ENCODE assay signal across 25 cellular contexts in genomic region chr1:243315455-243315854, GRCh38. TPM values are rescaled to one million over a fixed set of nuclear protein-coding genes. Genes with fewer than 3 reads are reported as not detected.
DNase-seq lines count a peak whose midpoint lies in the region; ATAC-seq and TF ChIP-seq lines count a peak whose summit lies in the region.
"Had no signal": no experiment of that assay in that cellular context is flagged by ENCODE, and none has a peak within 500 bp of the region (broad histone marks: within the 10 kb centered on the region; RNA-seq: fewer than 3 reads in every experiment).

No MANE protein-coding gene starts in this region.

- TF ChIP-seq CTCF in GM12865 (IDR thresholded peaks at IDR 0.05; ENCODE audit: insufficient read depth, low read depth, low read length, missing control alignments): no peak
- TF ChIP-seq CTCF in activated CD8-positive, alpha-beta T cell treated with anti-CD3 and anti-CD28 coated beads for 36 hours (IDR thresholded peaks at IDR 0.05): no peak

- H3K9ac ChIP-seq in SK-N-MC (ENCODE audit: insufficient read length): peak overlapping the region; percentile 56
- H3K9ac ChIP-seq: BLaER1 treated with 17β-estradiol and CSF1 and Interleukin-3, amounts not matched to agents 10 nM and 100 nM had no signal

- no peak overlapping the region for H3K4me3 Mint-ChIP-seq in activated CD8-positive, alpha-beta T cell treated with anti-CD3 and anti-CD28 coated beads for 36 hours
- H3K4me3 Mint-ChIP-seq: activated naive CD4-positive, alpha-beta T cell treated with anti-CD3 and anti-CD28 coated beads for 36 hours; naive thymus-derived CD8-positive, alpha-beta T cell; T-cell had no signal

- H3K36me3 ChIP-seq in SK-N-MC (ENCODE audit: insufficient read depth, low read length) (peaks cover 9% of the 10 kb centered on the region), neuron (ENCODE audit: insufficient read depth, low read length) (peaks cover 9% of the 10 kb centered on the region)

- H3K4me1 ChIP-seq in neuron (ENCODE audit: insufficient read depth, low read length): peaks cover 21% of the 10 kb centered on the region

- no peaks in the 10 kb centered on the region for H3K9me3 Mint-ChIP-seq in activated CD8-positive, alpha-beta T cell treated with anti-CD3 and anti-CD28 coated beads for 36 hours
- H3K9me3 Mint-ChIP-seq: activated naive CD4-positive, alpha-beta T cell treated with anti-CD3 and anti-CD28 coated beads for 36 hours; naive thymus-derived CD8-positive, alpha-beta T cell; T-cell had no signal

- H3K4me3 ChIP-seq in GM12865 (ENCODE audit: low read depth, low read length): no peak overlapping the region
- no peak overlapping the region for H3K4me3 ChIP-seq in SK-N-MC
- no peak overlapping the region for H3K4me3 ChIP-seq in neuron (ENCODE audit: low read length)
- H3K4me3 ChIP-seq: BLaER1 treated with 17β-estradiol and CSF1 and Interleukin-3, amounts not matched to agents 10 nM and 100 nM; upper lobe of right lung had no signal

- no peaks in the 10 kb centered on the region for H3K27me3 ChIP-seq in neuron (ENCODE audit: insufficient read depth, low read length)
- H3K27me3 ChIP-seq: BLaER1 treated with 17β-estradiol and CSF1 and Interleukin-3, amounts not matched to agents 10 nM and 100 nM; upper lobe of right lung had no signal

- H3K36me3 Mint-ChIP-seq in activated CD8-positive, alpha-beta T cell treated with anti-CD3 and anti-CD28 coated beads for 36 hours (ENCODE audit: low read depth): peaks cover 17% of the 10 kb centered on the region

- H3K27ac ChIP-seq in SK-N-MC: peak overlapping the region; percentile 68
- H3K27ac ChIP-seq: BLaER1 treated with 17β-estradiol and CSF1 and Interleukin-3, amounts not matched to agents 10 nM and 100 nM had no signal

- POLR2A ChIA-PET in activated CD8-positive, alpha-beta T cell treated with anti-CD3 and anti-CD28 coated beads for 36 hours (lab: Charles Lee): no interaction called here

- no peak for ATAC-seq in activated CD8-positive, alpha-beta T cell treated with anti-CD3 and anti-CD28 coated beads for 36 hours
- ATAC-seq: esophagus mucosa; naive thymus-derived CD8-positive, alpha-beta T cell; T-cell had no signal

- peak overlapping the region; percentile 48 for H2AFZ ChIP-seq in neuron (ENCODE audit: low read depth, low read length)

- H3K9me3 ChIP-seq in SK-N-MC (ENCODE audit: low read depth, low read length) (no peaks in the 10 kb centered on the region), neuron (ENCODE audit: low read length) (no peaks in the 10 kb centered on the region)
- H3K9me3 ChIP-seq: upper lobe of right lung had no signal

- TF ChIP-seq POLR2A in erythroblast (IDR thresholded peaks at IDR 0.05; ENCODE audit: low read length): no peak

- no peak overlapping the region for H3K27ac Mint-ChIP-seq in activated CD8-positive, alpha-beta T cell treated with anti-CD3 and anti-CD28 coated beads for 36 hours
- H3K27ac Mint-ChIP-seq: activated naive CD4-positive, alpha-beta T cell treated with anti-CD3 and anti-CD28 coated beads for 36 hours; T-cell had no signal

- CTCF ChIA-PET in activated CD8-positive, alpha-beta T cell treated with anti-CD3 and anti-CD28 coated beads for 36 hours (lab: Charles Lee): no interaction called here

- DNase-seq in GM12865 (ENCODE audit: low read depth) (peak; percentile 29), SK-N-MC (ENCODE audit: low read depth, low spot score) (no peak), fibroblast of peridontal ligament (ENCODE audit: extremely low read depth) (peak; percentile 24), occipital lobe (lab: John Stamatoyannopoulos, UW) (no peak), erythroblast (lab: John Stamatoyannopoulos, UW) (no peak), cerebellar nuclear complex (lab: John Stamatoyannopoulos, UW) (no peak)
- no peak for DNase-seq in activated CD8-positive, alpha-beta T cell treated with anti-CD3 and anti-CD28 coated beads for 36 hours
- DNase-seq: ACHN; activated CD4-positive, alpha-beta T cell treated with anti-CD3 and anti-CD28 coated beads for 1 hour; activated CD8-positive, alpha-beta memory T cell treated with anti-CD3 and anti-CD28 coated beads for 24 hours; activated naive CD4-positive, alpha-beta T cell treated with anti-CD3 and anti-CD28 coated beads for 36 hours; activated T-cell treated with anti-CD3 and anti-CD28 coated beads, Interleukin-2, amount 50 U/mL, for 48 hours; central memory CD4-positive, alpha-beta T cell; effector memory CD4-positive, alpha-beta T cell; HCEC 1CT; left cardiac atrium; naive thymus-derived CD8-positive, alpha-beta T cell; NCI-H1436 treated with DMSO at 0.1 percent for 48 hours; NCI-H2171; posterior cingulate gyrus; T-cell; upper lobe of right lung had no signal

- H3K27me3 Mint-ChIP-seq in activated CD8-positive, alpha-beta T cell treated with anti-CD3 and anti-CD28 coated beads for 36 hours: no peaks in the 10 kb centered on the region
- H3K27me3 Mint-ChIP-seq: naive thymus-derived CD8-positive, alpha-beta T cell; T-cell had no signal

- peaks cover 2% of the 10 kb centered on the region for H3K4me1 Mint-ChIP-seq in activated CD8-positive, alpha-beta T cell treated with anti-CD3 and anti-CD28 coated beads for 36 hours (ENCODE audit: low read depth)

- intact Hi-C loops in activated CD8-positive, alpha-beta T cell treated with anti-CD3 and anti-CD28 coated beads for 36 hours (cut with micrococcal nuclease): no loop called here

RNA-seq across cellular contexts. Expression of gene SDCCAG8, which starts 59.6 kb away (rescaled TPM):
- total RNA-seq in occipital lobe: 105 TPM
- 10 to 100 TPM; 22.4 to 22.6 TPM for total RNA-seq in activated CD8-positive, alpha-beta T cell treated with anti-CD3 and anti-CD28 coated beads for 36 hours

Comparison
In these comparisons a context has a peak if more than half of its experiments do, and no peak if none do; other contexts are left out.
1. DNase-seq: peak in GM12865 (single experiment) and fibroblast of peridontal ligament (single experiment); none in SK-N-MC (single experiment), occipital lobe (single experiment), erythroblast (0 of 2), cerebellar nuclear complex (0 of 2) and activated CD8-positive, alpha-beta T cell treated with anti-CD3 and anti-CD28 coated beads for 36 hours (single experiment).